Comparison of ENCODE assay signal across 8 cellular contexts in genomic region chr20:3405696-3406358, GRCh38. TPM values are rescaled to one million over a fixed set of nuclear protein-coding genes. Genes with fewer than 3 reads are reported as not detected.
DNase-seq lines count a peak whose midpoint lies in the region; TF ChIP-seq lines count a peak whose summit lies in the region.
"Had no signal": no experiment of that assay in that cellular context is flagged by ENCODE, and none has a peak within 500 bp of the region (broad histone marks: within the 10 kb centered on the region; RNA-seq: fewer than 3 reads in every experiment).

No MANE protein-coding gene starts in this region.

- H3K27ac ChIP-seq in adrenal gland (peak overlapping the region in 4 of 5 donors; percentile 87 to 98 (median 92)), iPS-18a (ENCODE audit: low read length) (no peak overlapping the region), skin epidermis (peak overlapping the region in 17 of 21 experiments; percentile 16 to 94 (median 89))
- H3K27ac ChIP-seq: KMS-11 had no signal

- no peak for TF ChIP-seq POLR2A in adrenal gland (IDR thresholded peaks at IDR 0.05)

- peak overlapping the region; percentile 66 for H3K4me3 ChIP-seq in HFF-Myc (replicated peaks; ENCODE audit: low read depth, low read length)
- H3K4me3 ChIP-seq in adrenal gland, result peak overlapping the region in 2 of 4 donors; percentile 88 to 94
- peak overlapping the region; percentile 82 for H3K4me3 ChIP-seq in iPS-18a (ENCODE audit: low read length)
- H3K4me3 ChIP-seq in skin epidermis, result peak overlapping the region in 5 of 7 experiments; percentile 79 to 97 (median 87)

- TF ChIP-seq CTCF in HFF-Myc (IDR thresholded peaks at IDR 0.05; ENCODE audit: low read depth, low read length, missing control alignments), result no peak
- TF ChIP-seq CTCF in adrenal gland (IDR thresholded peaks at IDR 0.05), result no peak

- DNase-seq in HFF-Myc (ENCODE audit: extremely low read depth, low read depth) (no peak), adrenal gland (no peak), NCI-H82 (lab: John Stamatoyannopoulos, UW) (no peak), NCI-H128 (lab: John Stamatoyannopoulos, UW; ENCODE audit: unreplicated experiment) (no peak)
- no peak for DNase-seq in stimulated activated CD8-positive, alpha-beta memory T cell treated with anti-CD3 and anti-CD28 coated beads, Interleukin-4, amount 100 ng/mL, for 48 hours

- H3K36me3 ChIP-seq in adrenal gland (replicated peaks in 1 of 2), result no peaks in the 10 kb centered on the region
- no peaks in the 10 kb centered on the region for H3K36me3 ChIP-seq in iPS-18a (ENCODE audit: control insufficient read depth, low read depth, low read length)

- H3K9me3 ChIP-seq in adrenal gland (replicated peaks in 1 of 3) (no peaks in the 10 kb centered on the region), iPS-18a (ENCODE audit: control insufficient read depth, low read depth, low read length) (no peaks in the 10 kb centered on the region)

- H3K27me3 ChIP-seq in adrenal gland (no peaks in the 10 kb centered on the region), iPS-18a (ENCODE audit: control insufficient read depth, insufficient read depth, low read length) (peaks cover 16% of the 10 kb centered on the region)

- H3K4me1 ChIP-seq in adrenal gland (replicated peaks in 1 of 2) (peaks cover 15 to 20% of the 10 kb centered on the region in 2 donors), iPS-18a (ENCODE audit: control insufficient read depth, low read depth, low read length) (peaks cover 7% of the 10 kb centered on the region)

- 35 to 46% (median 40%) methylated on average over 3 of the region's 3 CpGs for WGBS in adrenal gland, 4 donors

- no peak overlapping the region for H3K9ac ChIP-seq in iPS-18a (ENCODE audit: low read length)
- H3K9ac ChIP-seq: KMS-11 had no signal

- intact Hi-C loops in adrenal gland (cut with DNase I), result no loop called here

RNA-seq across cellular contexts. Expression of gene DNAAF9, which starts 1.6 kb away (rescaled TPM):
- total RNA-seq in adrenal gland, result 10 to 100 TPM; 14.2 to 26.1 (median 19.8) TPM
- polyA plus RNA-seq in adrenal gland, result 10 to 100 TPM in 1 of 3 donors, 1 to 10 TPM in 2; 6.9 to 10.9 (median 7.7) TPM
